7 cellular contexts compared by ENCODE assay signal in the genomic region with DNA sequence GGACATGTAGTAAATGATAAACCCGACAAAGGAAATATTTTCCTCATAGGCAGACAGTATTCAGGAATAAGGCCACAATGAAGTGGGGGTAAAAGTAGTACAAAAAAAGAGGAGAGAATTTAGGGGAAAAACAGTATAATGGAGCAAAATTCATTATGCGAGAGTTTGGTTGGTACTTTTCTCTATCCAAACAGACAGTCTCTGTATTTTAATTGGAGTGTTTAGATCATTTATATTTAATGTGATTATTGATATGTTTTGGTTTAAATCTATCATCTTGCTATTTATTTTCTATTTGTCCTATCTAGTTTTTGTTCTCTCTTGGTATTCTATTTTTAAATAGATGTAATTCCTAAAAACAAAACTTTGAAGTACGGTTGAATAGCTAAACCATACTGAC.
"Had no signal": no experiment of that assay in that cellular context is flagged by ENCODE, and none has a peak within 500 bp of the region (broad histone marks: within the 10 kb centered on the region; RNA-seq: fewer than 3 reads in every experiment).

No MANE protein-coding gene starts in this region.

- ATAC-seq: GM12878 had no signal

- H3K4me3 ChIP-seq: GM12878 had no signal

- FAIRE-seq: G401.6, GM12878, GM12891, GM12892, GM18507 had no signal

- DNase-seq: GDM1, GF-D8 had no signal
